Comparison of ENCODE assay signal across 23 cellular contexts in genomic region chr3:52939600-52939999, GRCh38. TPM values are rescaled to one million over a fixed set of nuclear protein-coding genes. Genes with fewer than 3 reads are reported as not detected.
DNase-seq lines count a peak whose midpoint lies in the region; ATAC-seq, FAIRE-seq and TF ChIP-seq lines count a peak whose summit lies in the region.
"Had no signal": no experiment of that assay in that cellular context is flagged by ENCODE, and none has a peak within 500 bp of the region (broad histone marks: within the 10 kb centered on the region; RNA-seq: fewer than 3 reads in every experiment).

No MANE protein-coding gene starts in this region.

- intact Hi-C loops in Calu3 (cut with micrococcal nuclease; ENCODE audit: unreplicated experiment) (loop anchor here (10.0 kb wide), 1 partner anchor 135 kb away; no protein-coding TSS in a partner anchor), K562 (cut with micrococcal nuclease) (no loop called here)

- H3K9me3 Mint-ChIP-seq in Calu3 (ENCODE audit: low read depth, unreplicated experiment), result no peaks in the 10 kb centered on the region
- H3K9me3 Mint-ChIP-seq: CD4-positive, CD25-positive, alpha-beta regulatory T cell had no signal

- no peaks in the 10 kb centered on the region for H3K79me2 ChIP-seq in K562 (ENCODE audit: control insufficient read depth, insufficient read depth, low read length)

- no peaks in the 10 kb centered on the region for H3K9me1 ChIP-seq in K562 (ENCODE audit: control insufficient read depth, insufficient read depth, low read length)

- H3K27ac Mint-ChIP-seq in Calu3 (ENCODE audit: unreplicated experiment), result peak overlapping the region; percentile 14

- BruUV-seq in Calu3 (replicated peaks; lab: Mats Ljungman, UMichigan) (no TSS peak), K562 (replicated peaks; lab: Mats Ljungman, UMichigan) (no TSS peak)

- CTCF ChIA-PET in Calu3 (lab: Charles Lee) (no interaction called here), K562 (lab: Yijun Ruan, JAX; ENCODE audit: low intra/inter-chr PET ratio) (no interaction called here), GM10248 (lab: Yijun Ruan, JAX) (no interaction called here)

- H3K27me3 ChIP-seq in K562 (ENCODE audit: control insufficient read depth in 2 of 2, insufficient read depth in 2 of 2, low read length in 2 of 2), result no peaks in the 10 kb centered on the region

- no peaks in the 10 kb centered on the region for H3K4me1 Mint-ChIP-seq in Calu3 (ENCODE audit: low read depth, unreplicated experiment)

- POLR2A ChIA-PET in K562 (lab: Yijun Ruan, JAX) (interaction anchor here (1.7 kb wide), 1 partner anchor 13 kb away, joined by 4 read pairs; no protein-coding TSS in a partner anchor), GM10248 (lab: Yijun Ruan, JAX) (no interaction called here)

- TF ChIP-seq CTCF in Calu3 (IDR thresholded peaks at IDR 0.05; ENCODE audit: unreplicated experiment), result no peak
- TF ChIP-seq CTCF in K562 (IDR thresholded peaks at IDR 0.05 in 2 of 3, conservative IDR thresholded peaks at IDR 0.05 in 1 of 3; ENCODE audit: insufficient read depth in 2 of 3, low read depth in 1 of 3, low read length in 3 of 3), result no peak
- TF ChIP-seq CTCF in GM10248 (IDR thresholded peaks at IDR 0.05; ENCODE audit: control extremely low read depth, extremely low read depth, low read depth, missing control alignments), result no peak

- no peak overlapping the region for H3K4me3 Mint-ChIP-seq in Calu3 (ENCODE audit: low read depth, unreplicated experiment)
- H3K4me3 Mint-ChIP-seq: CD4-positive, CD25-positive, alpha-beta regulatory T cell had no signal

- FAIRE-seq in A204.1 (lab: Jason Lieb, UNC), result peak; percentile 77
- FAIRE-seq in K562 (lab: Jason Lieb, UNC), result no peak
- peak; percentile 83 for FAIRE-seq in frontal cortex (lab: Jason Lieb, UNC)
- FAIRE-seq: GM12878 had no signal

- ATAC-seq in K562, result no peak
- no peak for ATAC-seq in HG03439 (IDR thresholded peaks at IDR 0.05; ENCODE audit: unreplicated experiment)
- ATAC-seq: GM12878, PC-3 had no signal

- peaks cover 18% of the 10 kb centered on the region for H3K36me3 Mint-ChIP-seq in Calu3 (ENCODE audit: insufficient read depth, unreplicated experiment)

- no peaks in the 10 kb centered on the region for H3K36me3 ChIP-seq in K562 (ENCODE audit: control insufficient read depth, insufficient read depth, low read length)

- TF ChIP-seq RAD21 in K562 (CRISPR knock-in tag; conservative IDR thresholded peaks at IDR 0.05 in 1 of 2, IDR thresholded peaks at IDR 0.05 in 1 of 2), result no peak

- in situ Hi-C loops in K562 (cut with MboI), result no loop called here

- TF ChIP-seq POLR2A in K562 (conservative IDR thresholded peaks at IDR 0.05), result no peak

- H3K9me3 ChIP-seq in K562 (replicated peaks; ENCODE audit: control insufficient read depth, insufficient read depth, low read depth, low read length), result no peaks in the 10 kb centered on the region

- no peak overlapping the region for H3K9ac ChIP-seq in K562 (ENCODE audit: insufficient read depth in 1 of 2, low read depth in 2 of 2, low read length in 2 of 2)

- H3K4me1 ChIP-seq in K562 (replicated peaks in 1 of 2; ENCODE audit: control insufficient read depth in 2 of 2, insufficient read depth in 2 of 2, low read length in 2 of 2), result no peaks in the 10 kb centered on the region; a peak in 1 of 5 replicates

- no peak overlapping the region for H3K27ac ChIP-seq in K562 (ENCODE audit: extremely low read depth, low read depth, low read length)

- H4K20me1 ChIP-seq in K562 (replicated peaks; ENCODE audit: control insufficient read depth, insufficient read depth, low read length), result no peaks in the 10 kb centered on the region

- no peak overlapping the region for H3K4me2 ChIP-seq in K562 (ENCODE audit: insufficient read depth, low read length)

- no peak overlapping the region for H3K4me3 ChIP-seq in K562
- H3K4me3 ChIP-seq: GM12878 had no signal

- no peaks in the 10 kb centered on the region for H3K27me3 Mint-ChIP-seq in Calu3 (ENCODE audit: unreplicated experiment)
- H3K27me3 Mint-ChIP-seq: CD4-positive, CD25-positive, alpha-beta regulatory T cell had no signal

- H2AFZ ChIP-seq in K562 (ENCODE audit: low read depth, low read length), result no peak overlapping the region

- DNase-seq in Calu3 (no peak), K562 (ENCODE audit: extremely low read depth in 1 of 4, low spot score in 3 of 4) (no peak), frontal cortex (ENCODE audit: low spot score in 2 of 2) (no peak), NCI-H2171 treated with DMSO at 0.1 percent for 48 hours (lab: John Stamatoyannopoulos, UW) (no peak), GM10248 (ENCODE audit: extremely low spot score) (no peak)
- DNase-seq in activated CD4-positive, alpha-beta T cell treated with anti-CD3 and anti-CD28 coated beads, Interleukin-2, amount 50 U/mL, for 4 hours, result no peak
- DNase-seq: CD4-positive, CD25-positive, alpha-beta regulatory T cell; COR-L47; DMS 273 treated with DMSO at 0.1 percent for 48 hours; DMS79 treated with DMSO at 0.1 percent for 48 hours; HCEC 1CT; KG1; NCI-H1092 treated with DMSO at 0.1 percent for 48 hours; NCI-H1436 treated with DMSO at 0.1 percent for 48 hours; NCI-H1930; NCI-H226; NCI-H510A treated with DMSO at 0.1 percent for 48 hours; NCI-H774; PC-3; Right ventricle myocardium superior had no signal

- TF ChIP-seq EP300 in K562 (IDR thresholded peaks at IDR 0.05; ENCODE audit: low read length), result no peak

TF ChIP-seq in K562, 482 proteins besides CTCF, POLR2A, EP300 and RAD21:
- TF ChIP-seq MAFG (tag; conservative IDR thresholded peaks at IDR 0.05) (peak; percentile 42; the same call in 1 of the 2 replicates), NFE2 (IDR thresholded peaks at IDR 0.05; ENCODE audit: low read depth) (0 out of 2 replicates have a peak, but pooled peaks have one; percentile 20), C11orf30 (IDR thresholded peaks at IDR 0.05; ENCODE audit: low read depth) (peak; percentile 80), HDAC2 (IDR thresholded peaks at IDR 0.05) (no peak), ZNF316 (IDR thresholded peaks at IDR 0.05) (peak; percentile 76)

RNA-seq across cellular contexts. Expression of gene STIMATE, which starts 42.3 kb away (rescaled TPM):
- total RNA-seq in Calu3 (2022), result 11.7 and 13.3 TPM in 2 replicates
- total RNA-seq in K562 (2011; cell fraction: chromatin; rRNA removed; ENCODE audit: low replicate concordance), result 3.2 and 8.5 TPM in 2 replicates
- 6.3 and 9.5 TPM in 2 replicates for total RNA-seq in K562 (2011; cell fraction: nucleolus; rRNA removed)
- total RNA-seq in K562 (2011; cell fraction: nucleoplasm; rRNA removed), result 7.5 and 13.3 TPM in 2 replicates
- total RNA-seq in K562 (2014; rRNA removed), result 2.9 and 4.9 TPM in 2 replicates
- total RNA-seq in K562 (2014; rRNA removed; fragmentation: Illumina TruSeq; extraction: Trizol), result 2.0 and 3.0 TPM in 2 replicates
- total RNA-seq in K562 (2015; rRNA removed; fragmentation: Illumina TruSeq; extraction: Trizol), result 5.1 and 5.2 TPM in 2 replicates
- total RNA-seq in K562 (2021), result 5.3 and 6.9 TPM in 2 replicates
- 2.5 and 2.8 TPM in 2 replicates for polyA plus RNA-seq in K562 (2011; rRNA removed)
- 5.2 and 7.2 TPM in 2 replicates for polyA plus RNA-seq in K562 (2011; cell fraction: cytosol; rRNA removed)
- 7.9 and 10.5 TPM in 2 replicates for polyA plus RNA-seq in K562 (2011; cell fraction: nucleus; rRNA removed)
- polyA plus RNA-seq in K562 (2012), result 4.4 and 17.7 TPM in 2 replicates
- 6.3 and 7.7 TPM in 2 replicates for polyA plus RNA-seq in K562 (2014; fragmentation: Illumina TruSeq; extraction: Trizol)
- polyA plus RNA-seq in K562 (2014; fragmentation: Nextera tagmentation; extraction: Ambion mirVana), result under 1 TPM; 0.14 to 0.52 TPM
- polyA plus RNA-seq in K562 (2014; rRNA removed), result 7.6 and 8.4 TPM in 2 replicates
- 1.5 and 2.1 TPM in 2 replicates for polyA minus RNA-seq in K562 (2011; rRNA and poly(A)+ RNA removed)
- 5.5 TPM in 1 of 2 replicates, not detected in the other for polyA minus RNA-seq in K562 (2011; cell fraction: cytosol; rRNA and poly(A)+ RNA removed)
- 3.1 and 4.2 TPM in 2 replicates for polyA minus RNA-seq in K562 (2011; cell fraction: nucleus; rRNA and poly(A)+ RNA removed)
- total RNA-seq in frontal cortex, result 12.6 TPM
